Comparison of ENCODE assay signal across 1 cellular context in genomic region chrX:39969826-39970569, GRCh38.
TF ChIP-seq lines count a peak whose summit lies in the region.

No MANE protein-coding gene starts in this region.

TF ChIP-seq in HCT116, 20 proteins besides CTCF, POLR2A, EP300 and RAD21 (continued from another document):
- TF ChIP-seq ZBTB33 (IDR thresholded peaks at IDR 0.05; ENCODE audit: extremely low read depth, insufficient replicate concordance, low read length), result no peak
- no peak for TF ChIP-seq EZH2phosphoT487 (IDR thresholded peaks at IDR 0.05; ENCODE audit: borderline replicate concordance)
- no peak for TF ChIP-seq JUND (IDR thresholded peaks at IDR 0.05)
